Comparison of ENCODE assay signal across 21 cellular contexts in the genomic region with DNA sequence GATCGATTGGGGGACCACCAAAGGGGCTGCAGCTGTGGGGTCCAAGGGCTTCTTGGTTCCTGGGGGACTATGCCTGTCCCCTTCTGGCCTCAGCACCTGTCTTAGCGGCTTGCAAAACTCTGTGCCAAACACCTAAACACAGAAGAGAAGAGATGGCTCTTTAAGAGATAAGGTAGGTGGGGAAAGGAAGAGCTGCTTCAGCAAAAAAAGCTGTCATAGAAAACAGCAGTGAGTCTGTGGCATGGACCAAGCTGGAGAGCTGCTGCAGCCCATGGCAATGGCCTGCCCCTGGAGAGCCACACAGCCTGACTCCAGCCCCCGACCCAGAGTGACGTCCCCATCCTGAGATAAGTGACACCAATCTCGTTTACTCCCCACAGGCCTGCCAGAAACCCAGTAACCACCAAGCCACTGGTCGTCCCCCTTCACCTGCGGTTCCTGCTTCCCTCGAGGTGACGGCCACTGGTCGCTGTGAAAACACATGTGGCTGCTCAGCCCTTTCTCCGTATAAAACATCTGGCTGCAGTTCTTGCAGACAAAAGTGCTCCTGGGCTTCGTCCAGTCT. TPM values are rescaled to one million over a fixed set of nuclear protein-coding genes. Genes with fewer than 3 reads are reported as not detected.
DNase-seq lines count a peak whose midpoint lies in the region; ATAC-seq, FAIRE-seq and TF ChIP-seq lines count a peak whose summit lies in the region.
"Had no signal": no experiment of that assay in that cellular context is flagged by ENCODE, and none has a peak within 500 bp of the region (broad histone marks: within the 10 kb centered on the region; RNA-seq: fewer than 3 reads in every experiment).

No MANE protein-coding gene starts in this region.

- H3K27ac Mint-ChIP-seq in activated CD4-positive, alpha-beta T cell treated with anti-CD3 and anti-CD28 coated beads, Interleukin-2, amount 10 ng/mL, durations not matched to agents 24 days and 14 days: peak overlapping the region; percentile 58
- H3K27ac Mint-ChIP-seq in T-helper 2 cell treated with Interferon-gamma antibody and Interleukin-4, amounts not matched to agents 5 μg/mL and 100 μg/mL, for 36 hours: peak overlapping the region; percentile 42
- H3K27ac Mint-ChIP-seq: WTC11 had no signal

- H3K4me3 ChIP-seq in HepG2 (replicated peaks in 1 of 3; ENCODE audit: insufficient read depth in 1 of 3, low read depth in 2 of 3, low read length in 3 of 3): no peak overlapping the region
- no peak overlapping the region for H3K4me3 ChIP-seq in thyroid gland (replicated peaks in 1 of 3)
- H3K4me3 ChIP-seq: heart right ventricle had no signal

- H2AFZ ChIP-seq in HepG2 (ENCODE audit: low read length): no peak overlapping the region

- H3K9me3 ChIP-seq in HepG2 (ENCODE audit: low read length): no peaks in the 10 kb centered on the region
- H3K9me3 ChIP-seq in thyroid gland: no peaks in the 10 kb centered on the region
- H3K9me3 ChIP-seq: BE2C, heart right ventricle had no signal

- intact Hi-C loops in activated CD4-positive, alpha-beta T cell treated with anti-CD3 and anti-CD28 coated beads, Interleukin-2, amount 10 ng/mL, durations not matched to agents 24 days and 14 days (cut with micrococcal nuclease): no loop called here
- intact Hi-C loops in HepG2 (cut with micrococcal nuclease; ENCODE audit: unreplicated experiment): loop anchor here (2.0 kb wide), 1 partner anchor 159 kb away; no protein-coding TSS in a partner anchor
- intact Hi-C loops in thyroid gland (cut with DNase I): no loop called here

- TF ChIP-seq RAD21 in HepG2 (CRISPR knock-in tag; IDR thresholded peaks at IDR 0.05): no peak

- no peak overlapping the region for H3K4me2 ChIP-seq in HepG2 (ENCODE audit: low read depth, low read length)

- H3K4me1 ChIP-seq in HepG2 (ENCODE audit: insufficient read depth, low read length) (no peaks in the 10 kb centered on the region), thyroid gland (no peaks in the 10 kb centered on the region)

- no peaks in the 10 kb centered on the region for H3K36me3 Mint-ChIP-seq in activated CD4-positive, alpha-beta T cell treated with anti-CD3 and anti-CD28 coated beads, Interleukin-2, amount 10 ng/mL, durations not matched to agents 24 days and 14 days (ENCODE audit: low read depth)
- no peaks in the 10 kb centered on the region for H3K36me3 Mint-ChIP-seq in T-helper 2 cell treated with Interferon-gamma antibody and Interleukin-4, amounts not matched to agents 5 μg/mL and 100 μg/mL, for 36 hours (ENCODE audit: low read depth)

- FAIRE-seq in HepG2 (lab: Jason Lieb, UNC): no peak
- FAIRE-seq: endometrium had no signal

- in situ Hi-C loops in HepG2 (cut with HindIII; ENCODE audit: extremely low pct_ligation_motif_present, low pct_unique_long_range_greater_than_20kb): loop anchor here (5.0 kb wide), 1 partner anchor 157 kb away; no protein-coding TSS in a partner anchor

- H3K9me3 Mint-ChIP-seq in activated CD4-positive, alpha-beta T cell treated with anti-CD3 and anti-CD28 coated beads, Interleukin-2, amount 10 ng/mL, durations not matched to agents 24 days and 14 days: no peaks in the 10 kb centered on the region
- H3K9me3 Mint-ChIP-seq in T-helper 2 cell treated with Interferon-gamma antibody and Interleukin-4, amounts not matched to agents 5 μg/mL and 100 μg/mL, for 36 hours: no peaks in the 10 kb centered on the region
- H3K9me3 Mint-ChIP-seq: T-helper 1 cell treated with Interleukin-12 subunit alpha and Interleukin-12 subunit beta and Interleukin-4 antibody, amounts not matched to agents 30 μg/mL and 1 μg/mL, for 36 hours had no signal

- ATAC-seq in HepG2: no peak
- no peak for ATAC-seq in HG03460 (IDR thresholded peaks at IDR 0.05; ENCODE audit: unreplicated experiment)
- ATAC-seq: heart right ventricle, Right ventricle myocardium inferior had no signal

- no peak for DNase-seq in activated CD4-positive, alpha-beta T cell treated with anti-CD3 and anti-CD28 coated beads, Interleukin-2, amount 10 ng/mL, durations not matched to agents 24 days and 14 days
- no peak for DNase-seq in activated CD4-positive, alpha-beta T cell treated with anti-CD3 and anti-CD28 coated beads for 4 hours
- no peak for DNase-seq in T-helper 2 cell treated with Interferon-gamma antibody and Interleukin-4, amounts not matched to agents 5 μg/mL and 100 μg/mL, for 36 hours (ENCODE audit: low spot score)
- DNase-seq in HepG2 (ENCODE audit: low spot score): no peak
- peak; percentile 13 for DNase-seq in stimulated activated CD8-positive, alpha-beta memory T cell treated with anti-CD3 and anti-CD28 coated beads, Interleukin-7, amount 100 ng/mL, for 24 hours (ENCODE audit: low read depth)
- no peak for DNase-seq in stimulated activated CD4-positive, alpha-beta T cell treated with anti-CD3 and anti-CD28 coated beads, Interleukin-1b, Interleukin-23, amount 100 ng/mL, for 48 hours
- no peak for DNase-seq in thyroid gland
- DNase-seq: 8988T; activated naive CD4-positive, alpha-beta T cell treated with Interleukin-2 at 50 U/mL for 16 hours; aorta; BE2C; heart right ventricle; Karpas-422; NCI-H1105; NCI-H510A treated with DMSO at 0.1 percent for 48 hours had no signal

- no peak for TF ChIP-seq POLR2A in HepG2 (IDR thresholded peaks at IDR 0.05; ENCODE audit: insufficient read depth in 1 of 2, low read depth in 2 of 2, low read length in 2 of 2)
- TF ChIP-seq POLR2A in thyroid gland (IDR thresholded peaks at IDR 0.05): no peak

- no peak for TF ChIP-seq EP300 in HepG2 (IDR thresholded peaks at IDR 0.05; ENCODE audit: low read depth in 2 of 2, low read length in 2 of 2)
- TF ChIP-seq EP300 in HepG2 (CRISPR knock-in tag; IDR thresholded peaks at IDR 0.05; ENCODE audit: borderline replicate concordance): no peak

- WGBS in HepG2 (ENCODE audit: low lambda C conversion rate): 10% methylated on average over 9 of the region's 12 CpGs
- WGBS in thyroid gland, 2 donors: 71 to 77% methylated on average over 12 of the region's 12 CpGs

- H3K4me3 Mint-ChIP-seq in activated CD4-positive, alpha-beta T cell treated with anti-CD3 and anti-CD28 coated beads, Interleukin-2, amount 10 ng/mL, durations not matched to agents 24 days and 14 days: no peak overlapping the region
- H3K4me3 Mint-ChIP-seq in T-helper 2 cell treated with Interferon-gamma antibody and Interleukin-4, amounts not matched to agents 5 μg/mL and 100 μg/mL, for 36 hours: no peak overlapping the region
- H3K4me3 Mint-ChIP-seq: T-helper 1 cell treated with Interleukin-12 subunit alpha and Interleukin-12 subunit beta and Interleukin-4 antibody, amounts not matched to agents 30 μg/mL and 1 μg/mL, for 36 hours; WTC11 had no signal

- H3K79me2 ChIP-seq in HepG2 (ENCODE audit: insufficient read depth, low read length): no peaks in the 10 kb centered on the region

- H3K27me3 Mint-ChIP-seq in activated CD4-positive, alpha-beta T cell treated with anti-CD3 and anti-CD28 coated beads, Interleukin-2, amount 10 ng/mL, durations not matched to agents 24 days and 14 days: peaks cover 8% of the 10 kb centered on the region
- H3K27me3 Mint-ChIP-seq in T-helper 2 cell treated with Interferon-gamma antibody and Interleukin-4, amounts not matched to agents 5 μg/mL and 100 μg/mL, for 36 hours (ENCODE audit: low read depth): peaks cover 11% of the 10 kb centered on the region

- H3K36me3 ChIP-seq in HepG2 (replicated peaks in 1 of 2; ENCODE audit: control insufficient read depth in 1 of 2, insufficient read depth in 2 of 2, low read length in 2 of 2): no peaks in the 10 kb centered on the region
- no peaks in the 10 kb centered on the region for H3K36me3 ChIP-seq in thyroid gland
- H3K36me3 ChIP-seq: BE2C, heart right ventricle had no signal

- no peaks in the 10 kb centered on the region for H4K20me1 ChIP-seq in HepG2 (ENCODE audit: insufficient read depth, low read length)

- CTCF ChIA-PET in HepG2 (lab: Yijun Ruan, JAX; ENCODE audit: low intra/inter-chr PET ratio, low total read pairs): no interaction called here

- no TSS peak for BruUV-seq in HepG2 (replicated peaks; lab: Mats Ljungman, UMichigan)

- no peak for TF ChIP-seq CTCF in HepG2 (CRISPR knock-in tag; IDR thresholded peaks at IDR 0.05)
- no peak for TF ChIP-seq CTCF in thyroid gland (IDR thresholded peaks at IDR 0.05)

- no peak overlapping the region for H3K27ac ChIP-seq in HepG2 (ENCODE audit: extremely low read length, insufficient read depth, low read length)
- H3K27ac ChIP-seq in thyroid gland: no peak overlapping the region

- H3K4me1 Mint-ChIP-seq in activated CD4-positive, alpha-beta T cell treated with anti-CD3 and anti-CD28 coated beads, Interleukin-2, amount 10 ng/mL, durations not matched to agents 24 days and 14 days: peaks cover 10% of the 10 kb centered on the region
- peaks cover 11% of the 10 kb centered on the region for H3K4me1 Mint-ChIP-seq in T-helper 2 cell treated with Interferon-gamma antibody and Interleukin-4, amounts not matched to agents 5 μg/mL and 100 μg/mL, for 36 hours (ENCODE audit: low read depth)

- H3K27me3 ChIP-seq in HepG2 (ENCODE audit: control insufficient read depth in 1 of 2, insufficient read depth in 2 of 2, low read length in 2 of 2) (peaks cover 6 to 28% of the 10 kb centered on the region in 2 experiments; a peak in 4 of 5 replicates), thyroid gland (no peaks in the 10 kb centered on the region)
- H3K27me3 ChIP-seq: BE2C had no signal

- no peak overlapping the region for H3K9ac ChIP-seq in HepG2 (ENCODE audit: insufficient read depth, low read depth, low read length)

- POLR2A ChIA-PET in HepG2 (lab: Yijun Ruan, JAX): no interaction called here

RNA-seq across cellular contexts. Expression of a gene that starts 25.0 kb away (rescaled TPM):
- 61.9 and 66.5 TPM in 2 replicates for total RNA-seq in activated CD4-positive, alpha-beta T cell treated with anti-CD3 and anti-CD28 coated beads, Interleukin-2, amount 10 ng/mL, durations not matched to agents 24 days and 14 days
- 32.6 and 36.5 TPM in 2 replicates for total RNA-seq in HepG2 (2016; rRNA removed; fragmentation: Illumina TruSeq; extraction: Trizol)
- total RNA-seq in HepG2 (2016; cell fraction: cytosol; rRNA removed; fragmentation: Illumina TruSeq; extraction: Trizol; ENCODE audit: low read depth): 10.7 and 16.6 TPM in 2 replicates
- total RNA-seq in HepG2 (2016; cell fraction: insoluble cytoplasmic fraction; rRNA removed; fragmentation: Illumina TruSeq; extraction: Trizol): 32.5 and 33.2 TPM in 2 replicates
- total RNA-seq in HepG2 (2016; cell fraction: membrane; rRNA removed; fragmentation: Illumina TruSeq; extraction: Trizol): 17.7 and 25.0 TPM in 2 replicates
- total RNA-seq in HepG2 (2016; cell fraction: nucleus; rRNA removed; fragmentation: Illumina TruSeq; extraction: Trizol): 19.1 and 19.4 TPM in 2 replicates
- 65.9 and 74.4 TPM in 2 replicates for polyA plus RNA-seq in HepG2 (2011; rRNA removed)
- 50.7 and 64.2 TPM in 2 replicates for polyA plus RNA-seq in HepG2 (2011; cell fraction: cytosol; rRNA removed)
- 64.5 and 68.0 TPM in 2 replicates for polyA plus RNA-seq in HepG2 (2011; cell fraction: nucleus; rRNA removed)
- 39.7 and 50.3 TPM in 2 replicates for polyA plus RNA-seq in HepG2 (2012)
- 18.1 and 25.6 TPM in 2 replicates for polyA plus RNA-seq in HepG2 (2016; cell fraction: cytosol; fragmentation: Illumina TruSeq; extraction: Trizol; ENCODE audit: low read depth)
- 52.2 and 60.3 TPM in 2 replicates for polyA plus RNA-seq in HepG2 (2016; cell fraction: insoluble cytoplasmic fraction; fragmentation: Illumina TruSeq; extraction: Trizol; ENCODE audit: low read depth)
- polyA plus RNA-seq in HepG2 (2016; cell fraction: membrane; fragmentation: Illumina TruSeq; extraction: Trizol; ENCODE audit: low read depth): 32.1 and 34.6 TPM in 2 replicates
- polyA plus RNA-seq in HepG2 (2016; cell fraction: nucleus; fragmentation: Illumina TruSeq; extraction: Trizol; ENCODE audit: insufficient read depth, low read depth): 41.7 and 44.1 TPM in 2 replicates
- 73.3 and 108 TPM in 2 replicates for polyA minus RNA-seq in HepG2 (2011; rRNA and poly(A)+ RNA removed; ENCODE audit: low replicate concordance)
- 36.3 and 43.3 TPM in 2 replicates for polyA minus RNA-seq in HepG2 (2011; cell fraction: cytosol; rRNA and poly(A)+ RNA removed)
- 20.6 and 26.2 TPM in 2 replicates for polyA minus RNA-seq in HepG2 (2011; cell fraction: nucleus; rRNA and poly(A)+ RNA removed)
- total RNA-seq in thyroid gland: 100 to 1,000 TPM; 146 to 354 (median 213) TPM

RNA-seq across cellular contexts. Expression of a gene that starts 33.1 kb away (rescaled TPM):
- total RNA-seq in activated CD4-positive, alpha-beta T cell treated with anti-CD3 and anti-CD28 coated beads, Interleukin-2, amount 10 ng/mL, durations not matched to agents 24 days and 14 days: not detected in 2 replicates
- 0.04 TPM in 1 of 2 replicates, not detected in the other for total RNA-seq in HepG2 (2016; rRNA removed; fragmentation: Illumina TruSeq; extraction: Trizol)
- not detected in 2 replicates for total RNA-seq in HepG2 (2016; cell fraction: cytosol; rRNA removed; fragmentation: Illumina TruSeq; extraction: Trizol; ENCODE audit: low read depth)
- total RNA-seq in HepG2 (2016; cell fraction: insoluble cytoplasmic fraction; rRNA removed; fragmentation: Illumina TruSeq; extraction: Trizol): not detected in 2 replicates
- 0.09 TPM in 1 of 2 replicates, not detected in the other for total RNA-seq in HepG2 (2016; cell fraction: membrane; rRNA removed; fragmentation: Illumina TruSeq; extraction: Trizol)
- total RNA-seq in HepG2 (2016; cell fraction: nucleus; rRNA removed; fragmentation: Illumina TruSeq; extraction: Trizol): not detected in 2 replicates
- 0.03 and 0.08 TPM in 2 replicates for polyA plus RNA-seq in HepG2 (2011; rRNA removed)
- polyA plus RNA-seq in HepG2 (2011; cell fraction: cytosol; rRNA removed): 0.07 and 0.08 TPM in 2 replicates
- not detected in 2 replicates for polyA plus RNA-seq in HepG2 (2011; cell fraction: nucleus; rRNA removed)
- 0.17 TPM in 1 of 2 replicates, not detected in the other for polyA plus RNA-seq in HepG2 (2012)
- polyA plus RNA-seq in HepG2 (2016; cell fraction: cytosol; fragmentation: Illumina TruSeq; extraction: Trizol; ENCODE audit: low read depth): 0.05 TPM in 1 of 2 replicates, not detected in the other
- not detected in 2 replicates for polyA plus RNA-seq in HepG2 (2016; cell fraction: insoluble cytoplasmic fraction; fragmentation: Illumina TruSeq; extraction: Trizol; ENCODE audit: low read depth)
- not detected in 2 replicates for polyA plus RNA-seq in HepG2 (2016; cell fraction: membrane; fragmentation: Illumina TruSeq; extraction: Trizol; ENCODE audit: low read depth)
- polyA plus RNA-seq in HepG2 (2016; cell fraction: nucleus; fragmentation: Illumina TruSeq; extraction: Trizol; ENCODE audit: insufficient read depth, low read depth): not detected in 2 replicates
- polyA minus RNA-seq in HepG2 (2011; rRNA and poly(A)+ RNA removed; ENCODE audit: low replicate concordance): not detected in 2 replicates
- not detected in 2 replicates for polyA minus RNA-seq in HepG2 (2011; cell fraction: cytosol; rRNA and poly(A)+ RNA removed)
- not detected in 2 replicates for polyA minus RNA-seq in HepG2 (2011; cell fraction: nucleus; rRNA and poly(A)+ RNA removed)
- 1 to 10 TPM in 1 of 4 donors, under 1 TPM in 2, not detected in 1; 0.40 to 1.1 (median 0.56) TPM for total RNA-seq in thyroid gland
- polyA plus RNA-seq: neural cell had no signal

RNA-seq across cellular contexts. Expression of a gene that starts 55.8 kb away (rescaled TPM):
- total RNA-seq in activated CD4-positive, alpha-beta T cell treated with anti-CD3 and anti-CD28 coated beads, Interleukin-2, amount 10 ng/mL, durations not matched to agents 24 days and 14 days: 10.1 and 12.2 TPM in 2 replicates
- total RNA-seq in HepG2 (2016; rRNA removed; fragmentation: Illumina TruSeq; extraction: Trizol) (8.4 and 9.1 TPM in 2 replicates), thyroid gland (1 to 10 TPM; 7.0 to 8.9 (median 7.3) TPM)
- total RNA-seq in HepG2 (2016; cell fraction: cytosol; rRNA removed; fragmentation: Illumina TruSeq; extraction: Trizol; ENCODE audit: low read depth): 2.8 and 3.3 TPM in 2 replicates
- 8.2 and 10.6 TPM in 2 replicates for total RNA-seq in HepG2 (2016; cell fraction: insoluble cytoplasmic fraction; rRNA removed; fragmentation: Illumina TruSeq; extraction: Trizol)
- total RNA-seq in HepG2 (2016; cell fraction: membrane; rRNA removed; fragmentation: Illumina TruSeq; extraction: Trizol): 4.2 and 6.5 TPM in 2 replicates
- 9.8 and 13.4 TPM in 2 replicates for total RNA-seq in HepG2 (2016; cell fraction: nucleus; rRNA removed; fragmentation: Illumina TruSeq; extraction: Trizol)
- polyA plus RNA-seq in HepG2 (2011; rRNA removed): 13.3 and 17.6 TPM in 2 replicates
- 8.3 and 11.4 TPM in 2 replicates for polyA plus RNA-seq in HepG2 (2011; cell fraction: cytosol; rRNA removed)
- polyA plus RNA-seq in HepG2 (2011; cell fraction: nucleus; rRNA removed): 48.6 and 50.4 TPM in 2 replicates
- polyA plus RNA-seq in HepG2 (2012): 9.8 and 14.4 TPM in 2 replicates
- 4.3 and 5.1 TPM in 2 replicates for polyA plus RNA-seq in HepG2 (2016; cell fraction: cytosol; fragmentation: Illumina TruSeq; extraction: Trizol; ENCODE audit: low read depth)
- polyA plus RNA-seq in HepG2 (2016; cell fraction: insoluble cytoplasmic fraction; fragmentation: Illumina TruSeq; extraction: Trizol; ENCODE audit: low read depth): 14.4 and 17.5 TPM in 2 replicates
- 5.2 and 7.2 TPM in 2 replicates for polyA plus RNA-seq in HepG2 (2016; cell fraction: membrane; fragmentation: Illumina TruSeq; extraction: Trizol; ENCODE audit: low read depth)
- polyA plus RNA-seq in HepG2 (2016; cell fraction: nucleus; fragmentation: Illumina TruSeq; extraction: Trizol; ENCODE audit: insufficient read depth, low read depth): 29.6 and 30.0 TPM in 2 replicates
- 8.3 and 15.8 TPM in 2 replicates for polyA minus RNA-seq in HepG2 (2011; rRNA and poly(A)+ RNA removed; ENCODE audit: low replicate concordance)
- polyA minus RNA-seq in HepG2 (2011; cell fraction: cytosol; rRNA and poly(A)+ RNA removed): 5.2 TPM in 2 replicates
- 3.2 and 5.5 TPM in 2 replicates for polyA minus RNA-seq in HepG2 (2011; cell fraction: nucleus; rRNA and poly(A)+ RNA removed)
